ENCODE assay signal across 8 cellular contexts in genomic region chr6:83431545-83432165, GRCh38. TPM values are rescaled to one million over a fixed set of nuclear protein-coding genes. Genes with fewer than 3 reads are reported as not detected.
DNase-seq lines count a peak whose midpoint lies in the region; ATAC-seq and TF ChIP-seq lines count a peak whose summit lies in the region.

No MANE protein-coding gene starts in this region.

- H3K27me3 ChIP-seq in HCT116 (ENCODE audit: insufficient read depth, low read length): no peaks in the 10 kb centered on the region
- no peaks in the 10 kb centered on the region for H3K27me3 ChIP-seq in smooth muscle cell (ENCODE audit: low read depth)

- H3K4me1 ChIP-seq in HCT116 (ENCODE audit: control insufficient read depth in 1 of 2, insufficient read depth in 2 of 2, low read length in 2 of 2) (peaks cover 24 to 26% of the 10 kb centered on the region in 2 experiments), smooth muscle cell (ENCODE audit: low read depth) (peaks cover 5% of the 10 kb centered on the region)

- no peaks in the 10 kb centered on the region for H3K36me3 Mint-ChIP-seq in brain
- no peaks in the 10 kb centered on the region for H3K36me3 Mint-ChIP-seq in activated naive CD8-positive, alpha-beta T cell treated with anti-CD3 and anti-CD28 coated beads for 36 hours

- intact Hi-C loops in HCT116 (cut with micrococcal nuclease): no loop called here

- no peak for TF ChIP-seq RAD21 in HCT116 (IDR thresholded peaks at IDR 0.05; ENCODE audit: low read depth)

- CTCF ChIA-PET in HCT116 (lab: Charles Lee): no interaction called here

- H3K79me2 ChIP-seq in HCT116 (ENCODE audit: insufficient read depth, low read length): peaks cover 42% of the 10 kb centered on the region
- peaks cover 40% of the 10 kb centered on the region for H3K79me2 ChIP-seq in smooth muscle cell (ENCODE audit: low read depth)

- H3K36me3 ChIP-seq in HCT116 (ENCODE audit: control insufficient read depth in 1 of 2, insufficient read depth in 2 of 2, low read length in 2 of 2): 0 out of 4 replicates have a peak, but pooled peaks cover 0 to 5% of the 10 kb centered on the region in 2 experiments
- no peaks in the 10 kb centered on the region for H3K36me3 ChIP-seq in smooth muscle cell (ENCODE audit: low read depth)

- no peak for TF ChIP-seq POLR2A in HCT116 (IDR thresholded peaks at IDR 0.05; ENCODE audit: borderline replicate concordance, extremely low read depth, insufficient read depth, insufficient read length)

- peaks cover 9% of the 10 kb centered on the region for H3K4me1 Mint-ChIP-seq in brain
- H3K4me1 Mint-ChIP-seq in activated naive CD8-positive, alpha-beta T cell treated with anti-CD3 and anti-CD28 coated beads for 36 hours: no peaks in the 10 kb centered on the region

- H3K9me2 ChIP-seq in HCT116 (ENCODE audit: insufficient read depth): no peaks in the 10 kb centered on the region

- POLR2A ChIA-PET in HCT116 (lab: Charles Lee): no interaction called here

- WGBS in smooth muscle cell (ENCODE audit: low lambda C conversion rate): 64% methylated on average over 19 of the region's 19 CpGs

- peak; percentile 49 for ATAC-seq in HCT116
- ATAC-seq in HG03280 (IDR thresholded peaks at IDR 0.05; ENCODE audit: unreplicated experiment): no peak

- H3F3A ChIP-seq in smooth muscle cell (ENCODE audit: low read depth): peaks cover 18% of the 10 kb centered on the region

- no peaks in the 10 kb centered on the region for H4K20me1 ChIP-seq in HCT116 (ENCODE audit: insufficient read depth)
- H4K20me1 ChIP-seq in smooth muscle cell (ENCODE audit: low read depth): no peaks in the 10 kb centered on the region

- H3K4me2 ChIP-seq in HCT116 (ENCODE audit: low read length): peak overlapping the region; percentile 88
- H3K4me2 ChIP-seq in smooth muscle cell: peak overlapping the region; percentile 98

- BruUV-seq in HCT116 (replicated peaks; lab: Mats Ljungman, UMichigan): no TSS peak

- peak overlapping the region in 3 of 5 experiments; percentile 32 to 68 (median 42) for H3K4me3 Mint-ChIP-seq in brain
- H3K4me3 Mint-ChIP-seq in activated naive CD8-positive, alpha-beta T cell treated with anti-CD3 and anti-CD28 coated beads for 36 hours: no peak overlapping the region

- no peaks in the 10 kb centered on the region for H3K9me3 ChIP-seq in HCT116 (ENCODE audit: control insufficient read depth in 1 of 2, insufficient read depth in 1 of 2, low read depth in 1 of 2, low read length in 2 of 2)
- H3K9me3 ChIP-seq in smooth muscle cell (replicated peaks; ENCODE audit: low read depth): no peaks in the 10 kb centered on the region

- H3K27ac Mint-ChIP-seq in brain: peak overlapping the region in 3 of 5 experiments; percentile 27 to 47 (median 43)
- H3K27ac Mint-ChIP-seq in activated naive CD8-positive, alpha-beta T cell treated with anti-CD3 and anti-CD28 coated beads for 36 hours: no peak overlapping the region

- H3K27ac ChIP-seq in HCT116 (ENCODE audit: low read depth, low read length) (peak overlapping the region; percentile 97), smooth muscle cell (ENCODE audit: low read depth) (peak overlapping the region; percentile 78)

- H3K27me3 Mint-ChIP-seq in brain: peaks cover 14% of the 10 kb centered on the region
- H3K27me3 Mint-ChIP-seq in activated naive CD8-positive, alpha-beta T cell treated with anti-CD3 and anti-CD28 coated beads for 36 hours: peaks cover 42% of the 10 kb centered on the region

- H2AFZ ChIP-seq in HCT116 (ENCODE audit: low read depth, low read length, poor library complexity, severe bottlenecking): peak overlapping the region; percentile 24
- H2AFZ ChIP-seq in smooth muscle cell (ENCODE audit: low read depth): peak overlapping the region; percentile 26

- RAD21 ChIA-PET in HCT116 (lab: Charles Lee; ENCODE audit: low non-redundant PET in 1 of 2, low total read pairs in 2 of 2, uncharacterized antibody in 2 of 2, unreplicated experiment in 2 of 2): no interaction called here

- DNase-seq in HCT116 (ENCODE audit: low read depth, low spot score) (peak; percentile 44), iPS-NIHi7 (ENCODE audit: extremely low spot score) (peak; percentile 20), smooth muscle cell (lab: John Stamatoyannopoulos, UW; ENCODE audit: unreplicated experiment) (no peak), NCI-H2107 (lab: John Stamatoyannopoulos, UW) (no peak), NCI-H774 (lab: John Stamatoyannopoulos, UW) (no peak)
- no peak for DNase-seq in activated naive CD8-positive, alpha-beta T cell treated with anti-CD3 and anti-CD28 coated beads for 36 hours

- H3K9ac ChIP-seq in HCT116 (ENCODE audit: low read length) (peak overlapping the region; percentile 85), smooth muscle cell (ENCODE audit: low read depth) (peak overlapping the region; percentile 94)

- TF ChIP-seq CTCF in HCT116 (IDR thresholded peaks at IDR 0.05 in 2 of 3, conservative IDR thresholded peaks at IDR 0.05 in 1 of 3; ENCODE audit: borderline replicate concordance in 1 of 3, insufficient read depth in 1 of 3, low read depth in 2 of 3, low read length in 2 of 3) (no peak), brain (conservative IDR thresholded peaks at IDR 0.05) (no peak), smooth muscle cell (IDR thresholded peaks at IDR 0.05; ENCODE audit: borderline replicate concordance, insufficient read depth, poor library complexity, severe bottlenecking) (no peak)

- no peaks in the 10 kb centered on the region for H3K9me3 Mint-ChIP-seq in brain
- H3K9me3 Mint-ChIP-seq in activated naive CD8-positive, alpha-beta T cell treated with anti-CD3 and anti-CD28 coated beads for 36 hours: no peaks in the 10 kb centered on the region

- H3K4me3 ChIP-seq in HCT116 (replicated peaks in 1 of 2; ENCODE audit: low read depth in 1 of 2, low read length in 2 of 2) (peak overlapping the region; percentile 67 to 90), smooth muscle cell (peak overlapping the region; percentile 79)

TF ChIP-seq in HCT116, 20 proteins besides CTCF, POLR2A, EP300 and RAD21:
- TF ChIP-seq SRF (IDR thresholded peaks at IDR 0.05; ENCODE audit: low read depth) (no peak), ELF1 (IDR thresholded peaks at IDR 0.05; ENCODE audit: borderline replicate concordance, low read depth) (no peak), EGR1 (IDR thresholded peaks at IDR 0.05; ENCODE audit: low read depth) (peak; percentile 76), CBX3 (IDR thresholded peaks at IDR 0.05; ENCODE audit: low read depth) (0 out of 2 replicates have a peak, but pooled peaks have one; percentile 8), MAX (IDR thresholded peaks at IDR 0.05) (peak; percentile 11; the same call in 1 of the 2 replicates)

RNA-seq across cellular contexts. Expression of gene ME1, which starts 0.8 kb away (rescaled TPM):
- total RNA-seq in HCT116 (2021; ENCODE audit: unreplicated experiment): 40.5 TPM
- 16.7 and 17.9 TPM in 2 replicates for polyA plus RNA-seq in HCT116 (2012)
- polyA plus RNA-seq in brain (ENCODE audit: insufficient read depth, low read depth, low replicate concordance): 4.5 TPM
- 29.4 and 32.4 TPM in 2 replicates for total RNA-seq in smooth muscle cell
- polyA plus RNA-seq in smooth muscle cell: 31.4 and 32.0 TPM in 2 replicates
- total RNA-seq in activated naive CD8-positive, alpha-beta T cell treated with anti-CD3 and anti-CD28 coated beads for 36 hours: not detected

Comparison
In these comparisons a context has a peak if more than half of its experiments do, and no peak if none do; other contexts are left out.
1. DNase-seq: peak in HCT116 (single experiment) and iPS-NIHi7 (single experiment); none in smooth muscle cell (single experiment), activated naive CD8-positive, alpha-beta T cell treated with anti-CD3 and anti-CD28 coated beads for 36 hours (single experiment), NCI-H2107 (single experiment) and NCI-H774 (single experiment).
2. RNA of gene ME1, which starts 0.8 kb away (total RNA-seq): 40.5 TPM in HCT116 (single experiment) and 29.4 to 32.4 TPM in smooth muscle cell; not detected in activated naive CD8-positive, alpha-beta T cell treated with anti-CD3 and anti-CD28 coated beads for 36 hours; every median in the first group is over 10 times any median in the second.